Comparison of ENCODE assay signal across 13 cellular contexts in the genomic region with DNA sequence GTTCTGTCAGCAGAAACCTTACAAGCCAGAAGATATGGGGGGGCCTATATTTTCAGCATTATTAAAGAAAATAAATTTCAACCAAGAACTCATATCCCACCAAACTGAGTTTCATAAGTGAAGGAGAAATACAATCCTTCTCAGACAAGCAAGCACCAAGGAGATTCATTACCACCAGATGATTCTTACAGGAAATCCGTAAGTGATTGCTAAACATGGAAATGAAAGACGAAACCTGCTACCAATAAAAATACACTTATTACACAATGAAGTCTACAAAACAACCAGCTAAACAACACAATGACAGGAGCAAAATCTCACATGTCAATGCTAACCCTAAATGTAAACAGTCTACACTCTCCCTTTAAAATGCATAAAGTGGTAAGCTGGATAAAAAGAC.
"Had no signal": no experiment of that assay in that cellular context is flagged by ENCODE, and none has a peak within 500 bp of the region (broad histone marks: within the 10 kb centered on the region; RNA-seq: fewer than 3 reads in every experiment).

No MANE protein-coding gene starts in this region.

- H3K4me3 ChIP-seq: left lung, mucosa of descending colon, transverse colon had no signal

- H3K27me3 ChIP-seq: left lung, transverse colon had no signal

- H3K4me1 ChIP-seq: parathyroid adenoma, transverse colon had no signal

- H3K79me2 ChIP-seq: parathyroid adenoma had no signal

- H3K36me3 Mint-ChIP-seq: activated naive CD4-positive, alpha-beta T cell treated with anti-CD3 and anti-CD28 coated beads, Interleukin-2, amount 10 ng/mL, durations not matched to agents 7 days and 5 days had no signal

- H3K9me3 Mint-ChIP-seq: activated naive CD4-positive, alpha-beta T cell treated with anti-CD3 and anti-CD28 coated beads, Interleukin-2, amount 10 ng/mL, durations not matched to agents 7 days and 5 days had no signal

- H3K4me3 Mint-ChIP-seq: activated naive CD4-positive, alpha-beta T cell treated with anti-CD3 and anti-CD28 coated beads, Interleukin-2, amount 10 ng/mL, durations not matched to agents 7 days and 5 days; naive thymus-derived CD8-positive, alpha-beta T cell; stimulated activated naive B cell treated with anti-CD40 and anti-IgM and Interleukin-4, amounts not matched to agents 10 μg/mL and 1 μg/mL and 100 μg/mL, for 72 hours; T-cell had no signal

- H3K4me1 Mint-ChIP-seq: activated naive CD4-positive, alpha-beta T cell treated with anti-CD3 and anti-CD28 coated beads, Interleukin-2, amount 10 ng/mL, durations not matched to agents 7 days and 5 days; T-cell had no signal

- H2AFZ ChIP-seq: parathyroid adenoma had no signal

- DNase-seq: activated CD4-positive, CD25-positive, alpha-beta regulatory T cell treated with anti-CD3 and anti-CD28 coated beads, Interleukin-2, amount 50 U/mL, for 72 hours; activated naive CD4-positive, alpha-beta T cell treated with anti-CD3 and anti-CD28 coated beads, Interleukin-2, amount 10 ng/mL, durations not matched to agents 7 days and 5 days; erythroblast; left lung; mucosa of descending colon; naive thymus-derived CD8-positive, alpha-beta T cell; stimulated activated CD4-positive, alpha-beta T cell treated with anti-CD3 and anti-CD28 coated beads, Interleukin-4, amount 100 ng/mL, for 1 hour; stimulated activated naive B cell treated with anti-CD40 and anti-IgM and Interleukin-4, amounts not matched to agents 10 μg/mL and 1 μg/mL and 100 μg/mL, for 72 hours; substantia nigra; T-cell; T-helper 9 cell; transverse colon had no signal

- H3K9me3 ChIP-seq: left lung, mucosa of descending colon, transverse colon had no signal

- H3K9ac ChIP-seq: parathyroid adenoma had no signal

- H3K36me3 ChIP-seq: left lung, transverse colon had no signal

- H3K27ac ChIP-seq: parathyroid adenoma, transverse colon had no signal

- ATAC-seq: left lung; mucosa of descending colon; naive thymus-derived CD8-positive, alpha-beta T cell; stimulated activated naive B cell treated with anti-CD40 and anti-IgM and Interleukin-4, amounts not matched to agents 10 μg/mL and 1 μg/mL and 100 μg/mL, for 72 hours; T-cell had no signal

- H3K27ac Mint-ChIP-seq: activated naive CD4-positive, alpha-beta T cell treated with anti-CD3 and anti-CD28 coated beads, Interleukin-2, amount 10 ng/mL, durations not matched to agents 7 days and 5 days; naive thymus-derived CD8-positive, alpha-beta T cell; stimulated activated naive B cell treated with anti-CD40 and anti-IgM and Interleukin-4, amounts not matched to agents 10 μg/mL and 1 μg/mL and 100 μg/mL, for 72 hours; T-cell had no signal
